ENCODE assay signal across 1 cellular context in genomic region chr6:47534063-47534462, GRCh38.
TF ChIP-seq lines count a peak whose summit lies in the region.

No MANE protein-coding gene starts in this region.

TF ChIP-seq in GM23338, 12 proteins besides CTCF, POLR2A, EP300 and RAD21:
- TF ChIP-seq, protein P1, sequence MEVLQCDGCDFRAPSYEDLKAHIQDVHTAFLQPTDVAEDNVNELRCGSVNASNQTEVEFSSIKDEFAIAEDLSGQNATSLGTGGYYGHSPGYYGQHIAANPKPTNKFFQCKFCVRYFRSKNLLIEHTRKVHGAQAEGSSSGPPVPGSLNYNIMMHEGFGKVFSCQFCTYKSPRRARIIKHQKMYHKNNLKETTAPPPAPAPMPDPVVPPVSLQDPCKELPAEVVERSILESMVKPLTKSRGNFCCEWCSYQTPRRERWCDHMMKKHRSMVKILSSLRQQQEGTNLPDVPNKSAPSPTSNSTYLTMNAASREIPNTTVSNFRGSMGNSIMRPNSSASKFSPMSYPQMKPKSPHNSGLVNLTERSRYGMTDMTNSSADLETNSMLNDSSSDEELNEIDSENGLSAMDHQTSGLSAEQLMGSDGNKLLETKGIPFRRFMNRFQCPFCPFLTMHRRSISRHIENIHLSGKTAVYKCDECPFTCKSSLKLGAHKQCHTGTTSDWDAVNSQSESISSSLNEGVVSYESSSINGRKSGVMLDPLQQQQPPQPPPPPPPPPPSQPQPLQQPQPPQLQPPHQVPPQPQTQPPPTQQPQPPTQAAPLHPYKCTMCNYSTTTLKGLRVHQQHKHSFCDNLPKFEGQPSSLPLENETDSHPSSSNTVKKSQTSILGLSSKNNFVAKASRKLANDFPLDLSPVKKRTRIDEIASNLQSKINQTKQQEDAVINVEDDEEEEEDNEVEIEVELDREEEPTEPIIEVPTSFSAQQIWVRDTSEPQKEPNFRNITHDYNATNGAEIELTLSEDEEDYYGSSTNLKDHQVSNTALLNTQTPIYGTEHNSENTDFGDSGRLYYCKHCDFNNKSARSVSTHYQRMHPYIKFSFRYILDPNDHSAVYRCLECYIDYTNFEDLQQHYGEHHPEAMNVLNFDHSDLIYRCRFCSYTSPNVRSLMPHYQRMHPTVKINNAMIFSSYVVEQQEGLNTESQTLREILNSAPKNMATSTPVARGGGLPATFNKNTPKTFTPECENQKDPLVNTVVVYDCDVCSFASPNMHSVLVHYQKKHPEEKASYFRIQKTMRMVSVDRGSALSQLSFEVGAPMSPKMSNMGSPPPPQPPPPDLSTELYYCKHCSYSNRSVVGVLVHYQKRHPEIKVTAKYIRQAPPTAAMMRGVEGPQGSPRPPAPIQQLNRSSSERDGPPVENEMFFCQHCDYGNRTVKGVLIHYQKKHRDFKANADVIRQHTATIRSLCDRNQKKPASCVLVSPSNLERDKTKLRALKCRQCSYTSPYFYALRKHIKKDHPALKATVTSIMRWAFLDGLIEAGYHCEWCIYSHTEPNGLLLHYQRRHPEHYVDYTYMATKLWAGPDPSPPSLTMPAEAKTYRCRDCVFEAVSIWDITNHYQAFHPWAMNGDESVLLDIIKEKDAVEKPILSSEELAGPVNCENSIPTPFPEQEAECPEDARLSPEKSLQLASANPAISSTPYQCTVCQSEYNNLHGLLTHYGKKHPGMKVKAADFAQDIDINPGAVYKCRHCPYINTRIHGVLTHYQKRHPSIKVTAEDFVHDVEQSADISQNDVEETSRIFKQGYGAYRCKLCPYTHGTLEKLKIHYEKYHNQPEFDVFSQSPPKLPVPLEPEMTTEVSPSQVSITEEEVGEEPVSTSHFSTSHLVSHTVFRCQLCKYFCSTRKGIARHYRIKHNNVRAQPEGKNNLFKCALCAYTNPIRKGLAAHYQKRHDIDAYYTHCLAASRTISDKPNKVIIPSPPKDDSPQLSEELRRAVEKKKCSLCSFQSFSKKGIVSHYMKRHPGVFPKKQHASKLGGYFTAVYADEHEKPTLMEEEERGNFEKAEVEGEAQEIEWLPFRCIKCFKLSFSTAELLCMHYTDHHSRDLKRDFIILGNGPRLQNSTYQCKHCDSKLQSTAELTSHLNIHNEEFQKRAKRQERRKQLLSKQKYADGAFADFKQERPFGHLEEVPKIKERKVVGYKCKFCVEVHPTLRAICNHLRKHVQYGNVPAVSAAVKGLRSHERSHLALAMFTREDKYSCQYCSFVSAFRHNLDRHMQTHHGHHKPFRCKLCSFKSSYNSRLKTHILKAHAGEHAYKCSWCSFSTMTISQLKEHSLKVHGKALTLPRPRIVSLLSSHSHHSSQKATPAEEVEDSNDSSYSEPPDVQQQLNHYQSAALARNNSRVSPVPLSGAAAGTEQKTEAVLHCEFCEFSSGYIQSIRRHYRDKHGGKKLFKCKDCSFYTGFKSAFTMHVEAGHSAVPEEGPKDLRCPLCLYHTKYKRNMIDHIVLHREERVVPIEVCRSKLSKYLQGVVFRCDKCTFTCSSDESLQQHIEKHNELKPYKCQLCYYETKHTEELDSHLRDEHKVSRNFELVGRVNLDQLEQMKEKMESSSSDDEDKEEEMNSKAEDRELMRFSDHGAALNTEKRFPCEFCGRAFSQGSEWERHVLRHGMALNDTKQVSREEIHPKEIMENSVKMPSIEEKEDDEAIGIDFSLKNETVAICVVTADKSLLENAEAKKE (CRISPR knock-in tag; IDR thresholded peaks at IDR 0.05): no peak
- no peak for TF ChIP-seq ZNF114 (CRISPR knock-in tag; IDR thresholded peaks at IDR 0.05)
- no peak for TF ChIP-seq CREB1 (CRISPR knock-in tag; IDR thresholded peaks at IDR 0.05; ENCODE audit: low read depth)
- no peak for TF ChIP-seq ZNF331 (CRISPR knock-in tag; IDR thresholded peaks at IDR 0.05; ENCODE audit: low read depth)
- TF ChIP-seq EZH2 (IDR thresholded peaks at IDR 0.05; ENCODE audit: low read depth, unreplicated experiment): no peak
- TF ChIP-seq NANOG (IDR thresholded peaks at IDR 0.05; ENCODE audit: borderline replicate concordance): no peak
- no peak for TF ChIP-seq EZH2phosphoT487 (IDR thresholded peaks at IDR 0.05; ENCODE audit: unreplicated experiment)
- no peak for TF ChIP-seq POLR2AphosphoS5 (IDR thresholded peaks at IDR 0.05; ENCODE audit: low read depth)
- TF ChIP-seq, protein P2, sequence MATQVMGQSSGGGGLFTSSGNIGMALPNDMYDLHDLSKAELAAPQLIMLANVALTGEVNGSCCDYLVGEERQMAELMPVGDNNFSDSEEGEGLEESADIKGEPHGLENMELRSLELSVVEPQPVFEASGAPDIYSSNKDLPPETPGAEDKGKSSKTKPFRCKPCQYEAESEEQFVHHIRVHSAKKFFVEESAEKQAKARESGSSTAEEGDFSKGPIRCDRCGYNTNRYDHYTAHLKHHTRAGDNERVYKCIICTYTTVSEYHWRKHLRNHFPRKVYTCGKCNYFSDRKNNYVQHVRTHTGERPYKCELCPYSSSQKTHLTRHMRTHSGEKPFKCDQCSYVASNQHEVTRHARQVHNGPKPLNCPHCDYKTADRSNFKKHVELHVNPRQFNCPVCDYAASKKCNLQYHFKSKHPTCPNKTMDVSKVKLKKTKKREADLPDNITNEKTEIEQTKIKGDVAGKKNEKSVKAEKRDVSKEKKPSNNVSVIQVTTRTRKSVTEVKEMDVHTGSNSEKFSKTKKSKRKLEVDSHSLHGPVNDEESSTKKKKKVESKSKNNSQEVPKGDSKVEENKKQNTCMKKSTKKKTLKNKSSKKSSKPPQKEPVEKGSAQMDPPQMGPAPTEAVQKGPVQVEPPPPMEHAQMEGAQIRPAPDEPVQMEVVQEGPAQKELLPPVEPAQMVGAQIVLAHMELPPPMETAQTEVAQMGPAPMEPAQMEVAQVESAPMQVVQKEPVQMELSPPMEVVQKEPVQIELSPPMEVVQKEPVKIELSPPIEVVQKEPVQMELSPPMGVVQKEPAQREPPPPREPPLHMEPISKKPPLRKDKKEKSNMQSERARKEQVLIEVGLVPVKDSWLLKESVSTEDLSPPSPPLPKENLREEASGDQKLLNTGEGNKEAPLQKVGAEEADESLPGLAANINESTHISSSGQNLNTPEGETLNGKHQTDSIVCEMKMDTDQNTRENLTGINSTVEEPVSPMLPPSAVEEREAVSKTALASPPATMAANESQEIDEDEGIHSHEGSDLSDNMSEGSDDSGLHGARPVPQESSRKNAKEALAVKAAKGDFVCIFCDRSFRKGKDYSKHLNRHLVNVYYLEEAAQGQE (IDR thresholded peaks at IDR 0.05; ENCODE audit: unreplicated experiment): no peak
- no peak for TF ChIP-seq STAT1 (IDR thresholded peaks at IDR 0.05; ENCODE audit: unreplicated experiment)
- no peak for TF ChIP-seq JUNB (IDR thresholded peaks at IDR 0.05; ENCODE audit: unreplicated experiment)
- TF ChIP-seq ETS1 (IDR thresholded peaks at IDR 0.05): no peak
